Comparison of ENCODE assay signal across 24 cellular contexts in the genomic region with DNA sequence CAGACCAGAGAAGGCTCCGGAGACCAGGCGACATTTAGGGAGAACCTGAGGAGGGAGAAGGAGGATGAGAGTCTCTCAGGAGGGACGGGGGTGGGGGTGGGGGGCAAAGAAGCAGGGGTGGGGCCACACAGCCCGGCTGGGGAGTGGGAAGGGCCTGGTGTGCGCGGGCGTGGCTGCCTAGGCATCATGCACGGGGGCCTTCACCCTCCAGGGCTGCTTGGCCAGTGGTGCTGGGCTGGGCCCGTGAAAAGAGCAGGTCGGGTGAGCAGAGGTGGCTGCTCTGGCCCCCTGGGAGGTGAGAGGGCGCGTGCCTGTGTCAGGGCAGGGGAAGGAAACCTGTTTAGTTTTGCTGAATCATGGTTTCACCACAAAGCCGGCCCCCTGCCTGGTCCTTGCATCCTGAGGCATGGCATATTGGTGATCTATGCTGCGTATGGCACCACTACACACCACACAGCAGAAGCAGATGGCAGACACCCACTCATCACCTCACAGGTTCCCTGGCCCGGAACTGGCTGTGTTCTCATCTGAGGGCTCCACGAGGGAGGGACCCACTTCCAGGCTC.
"Had no signal": no experiment of that assay in that cellular context is flagged by ENCODE, and none has a peak within 500 bp of the region (broad histone marks: within the 10 kb centered on the region; RNA-seq: fewer than 3 reads in every experiment).

No MANE protein-coding gene starts in this region.

- H3K4me3 Mint-ChIP-seq: activated CD4-positive, alpha-beta memory T cell treated with anti-CD3 and anti-CD28 coated beads for 36 hours; activated CD8-positive, alpha-beta memory T cell treated with anti-CD3 and anti-CD28 coated beads, Interleukin-2, amount 10 ng/mL, durations not matched to agents 7 days and 5 days; activated naive CD8-positive, alpha-beta T cell treated with anti-CD3 and anti-CD28 coated beads, Interleukin-2, amount 10 ng/mL, durations not matched to agents 7 days and 5 days; naive thymus-derived CD4-positive, alpha-beta T cell; neural crest cell had no signal

- H3K4me1 Mint-ChIP-seq: activated CD8-positive, alpha-beta memory T cell treated with anti-CD3 and anti-CD28 coated beads, Interleukin-2, amount 10 ng/mL, durations not matched to agents 7 days and 5 days; activated naive CD8-positive, alpha-beta T cell treated with anti-CD3 and anti-CD28 coated beads, Interleukin-2, amount 10 ng/mL, durations not matched to agents 7 days and 5 days; neural crest cell had no signal

- H3K27me3 Mint-ChIP-seq: activated CD8-positive, alpha-beta memory T cell treated with anti-CD3 and anti-CD28 coated beads, Interleukin-2, amount 10 ng/mL, durations not matched to agents 7 days and 5 days had no signal

- DNase-seq: activated CD4-positive, alpha-beta memory T cell treated with anti-CD3 and anti-CD28 coated beads for 36 hours; activated CD4-positive, alpha-beta T cell treated with anti-CD3 and anti-CD28 coated beads for 48 hours; activated CD4-positive, CD25-positive, alpha-beta regulatory T cell; activated CD8-positive, alpha-beta memory T cell treated with anti-CD3 and anti-CD28 coated beads, Interleukin-2, amount 10 ng/mL, durations not matched to agents 7 days and 5 days; activated naive CD4-positive, alpha-beta T cell; activated naive CD8-positive, alpha-beta T cell treated with anti-CD3 and anti-CD28 coated beads, Interleukin-2, amount 10 ng/mL, durations not matched to agents 7 days and 5 days; activated T-cell treated with anti-CD3 and anti-CD28 coated beads for 4 hours; amniotic stem cell; colonic mucosa; dorsolateral prefrontal cortex; glutamatergic neuron; hippocampal formation; kidney glomerular epithelial cell; left lung; naive thymus-derived CD4-positive, alpha-beta T cell; posterior cingulate gyrus; sigmoid colon; spleen; stimulated activated CD4-positive, alpha-beta T cell treated with anti-CD3 and anti-CD28 coated beads, Interleukin-4, amount 100 ng/mL, for 1 hour; stimulated activated naive CD4-positive, alpha-beta T cell treated with Interleukin-2 at 50 U/mL for 16 hours; substantia nigra; thyroid gland; upper lobe of right lung had no signal

- H3K9me3 Mint-ChIP-seq: activated CD4-positive, alpha-beta memory T cell treated with anti-CD3 and anti-CD28 coated beads for 36 hours; activated naive CD8-positive, alpha-beta T cell treated with anti-CD3 and anti-CD28 coated beads, Interleukin-2, amount 10 ng/mL, durations not matched to agents 7 days and 5 days; naive thymus-derived CD4-positive, alpha-beta T cell had no signal

- H3K27ac Mint-ChIP-seq: activated CD4-positive, alpha-beta memory T cell treated with anti-CD3 and anti-CD28 coated beads for 36 hours; activated CD8-positive, alpha-beta memory T cell treated with anti-CD3 and anti-CD28 coated beads, Interleukin-2, amount 10 ng/mL, durations not matched to agents 7 days and 5 days; activated naive CD8-positive, alpha-beta T cell treated with anti-CD3 and anti-CD28 coated beads, Interleukin-2, amount 10 ng/mL, durations not matched to agents 7 days and 5 days; naive thymus-derived CD4-positive, alpha-beta T cell had no signal

- H3K36me3 Mint-ChIP-seq: activated CD4-positive, alpha-beta memory T cell treated with anti-CD3 and anti-CD28 coated beads for 36 hours; activated CD8-positive, alpha-beta memory T cell treated with anti-CD3 and anti-CD28 coated beads, Interleukin-2, amount 10 ng/mL, durations not matched to agents 7 days and 5 days; activated naive CD8-positive, alpha-beta T cell treated with anti-CD3 and anti-CD28 coated beads, Interleukin-2, amount 10 ng/mL, durations not matched to agents 7 days and 5 days; naive thymus-derived CD4-positive, alpha-beta T cell had no signal

- ATAC-seq: activated CD8-positive, alpha-beta memory T cell treated with anti-CD3 and anti-CD28 coated beads, Interleukin-2, amount 10 ng/mL, durations not matched to agents 7 days and 5 days; left lung; naive thymus-derived CD4-positive, alpha-beta T cell; upper lobe of right lung had no signal
